Comparison of ENCODE assay signal across 9 cellular contexts in genomic region chr18:59067873-59068272, GRCh38.
DNase-seq lines count a peak whose midpoint lies in the region; ATAC-seq and TF ChIP-seq lines count a peak whose summit lies in the region.
"Had no signal": no experiment of that assay in that cellular context is flagged by ENCODE, and none has a peak within 500 bp of the region (broad histone marks: within the 10 kb centered on the region; RNA-seq: fewer than 3 reads in every experiment).

No MANE protein-coding gene starts in this region.

- in situ Hi-C loops in GM23248 (cut with MboI): loop anchor here (10.0 kb wide), 1 partner anchor 533 kb away; no protein-coding TSS in a partner anchor

- H3K9ac ChIP-seq in GM23248 (no peak overlapping the region), liver (ENCODE audit: low read depth in 1 of 2, low read length in 2 of 2) (no peak overlapping the region)

- H4K20me1 ChIP-seq in GM23248 (ENCODE audit: insufficient read depth): no peaks in the 10 kb centered on the region

- peak; percentile 13 for TF ChIP-seq CTCF in CD4-positive, alpha-beta T cell (IDR thresholded peaks at IDR 0.05)
- TF ChIP-seq CTCF in VCaP (conservative IDR thresholded peaks at IDR 0.05) (peak; percentile 50), liver (IDR thresholded peaks at IDR 0.05; ENCODE audit: low read depth, low read length, missing input control) (peak; percentile 35)

- no peaks in the 10 kb centered on the region for H3K9me3 Mint-ChIP-seq in CD4-positive, alpha-beta T cell

- POLR2A ChIA-PET in CD4-positive, alpha-beta T cell (lab: Charles Lee): no interaction called here

- H3K36me3 ChIP-seq in GM23248 (ENCODE audit: low read depth): no peaks in the 10 kb centered on the region
- no peaks in the 10 kb centered on the region for H3K36me3 ChIP-seq in liver (ENCODE audit: control insufficient read depth in 4 of 4, insufficient read depth in 3 of 4, low read depth in 1 of 4, low read length in 3 of 4)

- no peak overlapping the region for H3K4me2 ChIP-seq in GM23248 (ENCODE audit: unreplicated experiment)

- no peaks in the 10 kb centered on the region for H3K4me1 Mint-ChIP-seq in CD4-positive, alpha-beta T cell (ENCODE audit: low read depth)

- CTCF ChIA-PET in CD4-positive, alpha-beta T cell (lab: Charles Lee): interaction anchor here (0.6 kb wide), 1 partner anchor 12 kb away, joined by 5 read pairs; no protein-coding TSS in a partner anchor

- peak in 1 of 10 experiments; percentile 7 for DNase-seq in CD4-positive, alpha-beta T cell
- DNase-seq in GM23248: peak; percentile 38
- DNase-seq in effector CD8-positive, alpha-beta T cell (lab: John Stamatoyannopoulos, UW): no peak
- no peak for DNase-seq in activated CD4-positive, CD25-positive, alpha-beta regulatory T cell (lab: John Stamatoyannopoulos, UW)
- DNase-seq: hippocampal formation had no signal

- no peaks in the 10 kb centered on the region for H3K36me3 Mint-ChIP-seq in CD4-positive, alpha-beta T cell (ENCODE audit: low read depth)

- no peaks in the 10 kb centered on the region for H3K9me2 ChIP-seq in GM23248 (ENCODE audit: insufficient read depth)

- TF ChIP-seq RAD21 in liver (IDR thresholded peaks at IDR 0.05): peak; percentile 67 to 75

- H3K4me3 ChIP-seq in GM23248: no peak overlapping the region
- H3K4me3 ChIP-seq in liver (ENCODE audit: low read depth in 1 of 3, low read length in 3 of 3): no peak overlapping the region

- no peak overlapping the region for H3K27ac ChIP-seq in CD4-positive, alpha-beta T cell (ENCODE audit: low read depth, low read length)
- H3K27ac ChIP-seq in GM23248 (no peak overlapping the region), VCaP (peak overlapping the region; percentile 92), liver (ENCODE audit: low read depth in 1 of 2, low read length in 2 of 2) (no peak overlapping the region)

- 68 to 70% methylated on average over 2 of the region's 2 CpGs for WGBS in GM23248 (ENCODE audit: low coverage in 1 of 2, low lambda C conversion rate in 2 of 2, missing lambda C conversion rate in 2 of 2), 2 experiments
- 61% methylated on average over 2 of the region's 2 CpGs for WGBS in liver

- peaks cover 11% of the 10 kb centered on the region for H3K27me3 Mint-ChIP-seq in CD4-positive, alpha-beta T cell

- no peaks in the 10 kb centered on the region for H3K9me3 ChIP-seq in CD4-positive, alpha-beta T cell (ENCODE audit: control insufficient read depth, low read length)
- no peaks in the 10 kb centered on the region for H3K9me3 ChIP-seq in GM23248 (ENCODE audit: low read depth)
- no peaks in the 10 kb centered on the region for H3K9me3 ChIP-seq in liver (ENCODE audit: control insufficient read depth in 4 of 4, low read length in 3 of 4)

- H3K79me2 ChIP-seq in GM23248 (ENCODE audit: insufficient read depth): no peaks in the 10 kb centered on the region

- H3F3A ChIP-seq in GM23248 (ENCODE audit: insufficient read depth): no peaks in the 10 kb centered on the region

- no peak for ATAC-seq in CD4-positive, alpha-beta T cell (ENCODE audit: poor library complexity)
- ATAC-seq in GM19397 (IDR thresholded peaks at IDR 0.05; ENCODE audit: unreplicated experiment) (no peak), GM18505 (IDR thresholded peaks at IDR 0.05; ENCODE audit: unreplicated experiment) (no peak)

- TF ChIP-seq POLR2A in GM18505 (IDR thresholded peaks at IDR 0.05; ENCODE audit: borderline replicate concordance, extremely low read depth, insufficient read depth, insufficient read length): no peak

- H3K4me3 Mint-ChIP-seq in CD4-positive, alpha-beta T cell: no peak overlapping the region

- H3K4me1 ChIP-seq in GM23248 (ENCODE audit: insufficient read depth) (peaks cover 3% of the 10 kb centered on the region; the same call in 1 of the 2 replicates), liver (ENCODE audit: control insufficient read depth in 4 of 4, insufficient read depth in 4 of 4, low read length in 3 of 4) (no peaks in the 10 kb centered on the region)

- intact Hi-C loops in CD4-positive, alpha-beta T cell (cut with DNase I, micrococcal nuclease): loop anchor here in 1 of 2 experiments (5.0 kb wide), 2 partner anchors 541 to 766 kb away; no protein-coding TSS in a partner anchor

- peaks cover 4% of the 10 kb centered on the region for H3K27me3 ChIP-seq in CD4-positive, alpha-beta T cell (ENCODE audit: control insufficient read depth, insufficient read depth, low read length)
- no peaks in the 10 kb centered on the region for H3K27me3 ChIP-seq in GM23248 (replicated peaks; ENCODE audit: insufficient read depth)
- no peaks in the 10 kb centered on the region for H3K27me3 ChIP-seq in liver (ENCODE audit: control insufficient read depth in 4 of 4, insufficient read depth in 4 of 4, low read length in 3 of 4)

- no peak overlapping the region for H2AFZ ChIP-seq in GM23248

- H3K27ac Mint-ChIP-seq in CD4-positive, alpha-beta T cell: no peak overlapping the region

TF ChIP-seq in liver, 16 proteins besides CTCF, POLR2A, EP300 and RAD21:
- TF ChIP-seq YY1 (IDR thresholded peaks at IDR 0.05) (no peak), JUND (IDR thresholded peaks at IDR 0.05) (no peak), FOXA2 (IDR thresholded peaks at IDR 0.05) (no peak)
TF ChIP-seq in liver: peak in this region for 0.
